Comparison of ENCODE assay signal across 2 cellular contexts in the genomic region with DNA sequence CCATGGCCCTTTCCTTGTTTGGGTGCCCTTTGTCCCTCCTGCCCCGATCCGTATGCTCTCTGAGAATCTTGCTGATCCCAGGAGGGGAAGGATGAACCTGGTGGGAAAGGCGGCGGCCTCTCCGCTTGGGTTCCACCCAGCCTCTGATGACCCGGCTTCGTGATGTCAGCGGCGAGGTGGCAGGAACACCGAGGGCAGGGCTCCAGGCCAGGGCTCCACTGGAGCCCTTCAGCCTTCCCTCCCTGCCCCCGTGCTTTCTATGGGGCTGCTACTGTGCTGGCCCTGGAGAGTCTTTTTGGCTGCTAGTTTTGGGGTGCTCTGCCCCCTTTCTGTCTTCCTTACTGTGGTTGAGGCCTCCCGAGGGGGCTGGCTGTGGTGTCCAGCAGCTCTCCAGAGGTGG.
A peak's percentile ranks its signal among the peaks of the same experiment; 100 is the strongest.
TF ChIP-seq lines count a peak whose summit lies in the region.

No MANE protein-coding gene starts in this region.

TF ChIP-seq in GM23338, 12 proteins besides CTCF, POLR2A, EP300 and RAD21:
- TF ChIP-seq STAT1 (IDR thresholded peaks at IDR 0.05; ENCODE audit: unreplicated experiment) (no peak), ZNF331 (CRISPR knock-in tag; IDR thresholded peaks at IDR 0.05; ENCODE audit: low read depth) (no peak), NANOG (IDR thresholded peaks at IDR 0.05; ENCODE audit: borderline replicate concordance) (no peak), POLR2AphosphoS5 (IDR thresholded peaks at IDR 0.05; ENCODE audit: low read depth) (no peak), JUNB (IDR thresholded peaks at IDR 0.05; ENCODE audit: unreplicated experiment) (no peak), CREB1 (CRISPR knock-in tag; IDR thresholded peaks at IDR 0.05; ENCODE audit: low read depth) (no peak)
- TF ChIP-seq, protein P1, sequence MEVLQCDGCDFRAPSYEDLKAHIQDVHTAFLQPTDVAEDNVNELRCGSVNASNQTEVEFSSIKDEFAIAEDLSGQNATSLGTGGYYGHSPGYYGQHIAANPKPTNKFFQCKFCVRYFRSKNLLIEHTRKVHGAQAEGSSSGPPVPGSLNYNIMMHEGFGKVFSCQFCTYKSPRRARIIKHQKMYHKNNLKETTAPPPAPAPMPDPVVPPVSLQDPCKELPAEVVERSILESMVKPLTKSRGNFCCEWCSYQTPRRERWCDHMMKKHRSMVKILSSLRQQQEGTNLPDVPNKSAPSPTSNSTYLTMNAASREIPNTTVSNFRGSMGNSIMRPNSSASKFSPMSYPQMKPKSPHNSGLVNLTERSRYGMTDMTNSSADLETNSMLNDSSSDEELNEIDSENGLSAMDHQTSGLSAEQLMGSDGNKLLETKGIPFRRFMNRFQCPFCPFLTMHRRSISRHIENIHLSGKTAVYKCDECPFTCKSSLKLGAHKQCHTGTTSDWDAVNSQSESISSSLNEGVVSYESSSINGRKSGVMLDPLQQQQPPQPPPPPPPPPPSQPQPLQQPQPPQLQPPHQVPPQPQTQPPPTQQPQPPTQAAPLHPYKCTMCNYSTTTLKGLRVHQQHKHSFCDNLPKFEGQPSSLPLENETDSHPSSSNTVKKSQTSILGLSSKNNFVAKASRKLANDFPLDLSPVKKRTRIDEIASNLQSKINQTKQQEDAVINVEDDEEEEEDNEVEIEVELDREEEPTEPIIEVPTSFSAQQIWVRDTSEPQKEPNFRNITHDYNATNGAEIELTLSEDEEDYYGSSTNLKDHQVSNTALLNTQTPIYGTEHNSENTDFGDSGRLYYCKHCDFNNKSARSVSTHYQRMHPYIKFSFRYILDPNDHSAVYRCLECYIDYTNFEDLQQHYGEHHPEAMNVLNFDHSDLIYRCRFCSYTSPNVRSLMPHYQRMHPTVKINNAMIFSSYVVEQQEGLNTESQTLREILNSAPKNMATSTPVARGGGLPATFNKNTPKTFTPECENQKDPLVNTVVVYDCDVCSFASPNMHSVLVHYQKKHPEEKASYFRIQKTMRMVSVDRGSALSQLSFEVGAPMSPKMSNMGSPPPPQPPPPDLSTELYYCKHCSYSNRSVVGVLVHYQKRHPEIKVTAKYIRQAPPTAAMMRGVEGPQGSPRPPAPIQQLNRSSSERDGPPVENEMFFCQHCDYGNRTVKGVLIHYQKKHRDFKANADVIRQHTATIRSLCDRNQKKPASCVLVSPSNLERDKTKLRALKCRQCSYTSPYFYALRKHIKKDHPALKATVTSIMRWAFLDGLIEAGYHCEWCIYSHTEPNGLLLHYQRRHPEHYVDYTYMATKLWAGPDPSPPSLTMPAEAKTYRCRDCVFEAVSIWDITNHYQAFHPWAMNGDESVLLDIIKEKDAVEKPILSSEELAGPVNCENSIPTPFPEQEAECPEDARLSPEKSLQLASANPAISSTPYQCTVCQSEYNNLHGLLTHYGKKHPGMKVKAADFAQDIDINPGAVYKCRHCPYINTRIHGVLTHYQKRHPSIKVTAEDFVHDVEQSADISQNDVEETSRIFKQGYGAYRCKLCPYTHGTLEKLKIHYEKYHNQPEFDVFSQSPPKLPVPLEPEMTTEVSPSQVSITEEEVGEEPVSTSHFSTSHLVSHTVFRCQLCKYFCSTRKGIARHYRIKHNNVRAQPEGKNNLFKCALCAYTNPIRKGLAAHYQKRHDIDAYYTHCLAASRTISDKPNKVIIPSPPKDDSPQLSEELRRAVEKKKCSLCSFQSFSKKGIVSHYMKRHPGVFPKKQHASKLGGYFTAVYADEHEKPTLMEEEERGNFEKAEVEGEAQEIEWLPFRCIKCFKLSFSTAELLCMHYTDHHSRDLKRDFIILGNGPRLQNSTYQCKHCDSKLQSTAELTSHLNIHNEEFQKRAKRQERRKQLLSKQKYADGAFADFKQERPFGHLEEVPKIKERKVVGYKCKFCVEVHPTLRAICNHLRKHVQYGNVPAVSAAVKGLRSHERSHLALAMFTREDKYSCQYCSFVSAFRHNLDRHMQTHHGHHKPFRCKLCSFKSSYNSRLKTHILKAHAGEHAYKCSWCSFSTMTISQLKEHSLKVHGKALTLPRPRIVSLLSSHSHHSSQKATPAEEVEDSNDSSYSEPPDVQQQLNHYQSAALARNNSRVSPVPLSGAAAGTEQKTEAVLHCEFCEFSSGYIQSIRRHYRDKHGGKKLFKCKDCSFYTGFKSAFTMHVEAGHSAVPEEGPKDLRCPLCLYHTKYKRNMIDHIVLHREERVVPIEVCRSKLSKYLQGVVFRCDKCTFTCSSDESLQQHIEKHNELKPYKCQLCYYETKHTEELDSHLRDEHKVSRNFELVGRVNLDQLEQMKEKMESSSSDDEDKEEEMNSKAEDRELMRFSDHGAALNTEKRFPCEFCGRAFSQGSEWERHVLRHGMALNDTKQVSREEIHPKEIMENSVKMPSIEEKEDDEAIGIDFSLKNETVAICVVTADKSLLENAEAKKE (CRISPR knock-in tag; IDR thresholded peaks at IDR 0.05) = no peak
- TF ChIP-seq, protein P2, sequence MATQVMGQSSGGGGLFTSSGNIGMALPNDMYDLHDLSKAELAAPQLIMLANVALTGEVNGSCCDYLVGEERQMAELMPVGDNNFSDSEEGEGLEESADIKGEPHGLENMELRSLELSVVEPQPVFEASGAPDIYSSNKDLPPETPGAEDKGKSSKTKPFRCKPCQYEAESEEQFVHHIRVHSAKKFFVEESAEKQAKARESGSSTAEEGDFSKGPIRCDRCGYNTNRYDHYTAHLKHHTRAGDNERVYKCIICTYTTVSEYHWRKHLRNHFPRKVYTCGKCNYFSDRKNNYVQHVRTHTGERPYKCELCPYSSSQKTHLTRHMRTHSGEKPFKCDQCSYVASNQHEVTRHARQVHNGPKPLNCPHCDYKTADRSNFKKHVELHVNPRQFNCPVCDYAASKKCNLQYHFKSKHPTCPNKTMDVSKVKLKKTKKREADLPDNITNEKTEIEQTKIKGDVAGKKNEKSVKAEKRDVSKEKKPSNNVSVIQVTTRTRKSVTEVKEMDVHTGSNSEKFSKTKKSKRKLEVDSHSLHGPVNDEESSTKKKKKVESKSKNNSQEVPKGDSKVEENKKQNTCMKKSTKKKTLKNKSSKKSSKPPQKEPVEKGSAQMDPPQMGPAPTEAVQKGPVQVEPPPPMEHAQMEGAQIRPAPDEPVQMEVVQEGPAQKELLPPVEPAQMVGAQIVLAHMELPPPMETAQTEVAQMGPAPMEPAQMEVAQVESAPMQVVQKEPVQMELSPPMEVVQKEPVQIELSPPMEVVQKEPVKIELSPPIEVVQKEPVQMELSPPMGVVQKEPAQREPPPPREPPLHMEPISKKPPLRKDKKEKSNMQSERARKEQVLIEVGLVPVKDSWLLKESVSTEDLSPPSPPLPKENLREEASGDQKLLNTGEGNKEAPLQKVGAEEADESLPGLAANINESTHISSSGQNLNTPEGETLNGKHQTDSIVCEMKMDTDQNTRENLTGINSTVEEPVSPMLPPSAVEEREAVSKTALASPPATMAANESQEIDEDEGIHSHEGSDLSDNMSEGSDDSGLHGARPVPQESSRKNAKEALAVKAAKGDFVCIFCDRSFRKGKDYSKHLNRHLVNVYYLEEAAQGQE (IDR thresholded peaks at IDR 0.05; ENCODE audit: unreplicated experiment) = no peak

TF ChIP-seq in K562, 482 proteins besides CTCF, POLR2A, EP300 and RAD21:
- TF ChIP-seq CC2D1A (IDR thresholded peaks at IDR 0.05) (no peak), RBFOX2 (IDR thresholded peaks at IDR 0.05; ENCODE audit: low read depth, low read length) (peak; percentile 60), MEF2D (tag; conservative IDR thresholded peaks at IDR 0.05; ENCODE audit: low read depth) (no peak), POLR2G (IDR thresholded peaks at IDR 0.05; ENCODE audit: low read depth, low read length) (peak; percentile 60), BRCA1 (IDR thresholded peaks at IDR 0.05) (no peak), BRCA1 (CRISPR knock-in tag; IDR thresholded peaks at IDR 0.05) (no peak), NCOR1 (IDR thresholded peaks at IDR 0.05) (no peak)
- TF ChIP-seq, protein P3, sequence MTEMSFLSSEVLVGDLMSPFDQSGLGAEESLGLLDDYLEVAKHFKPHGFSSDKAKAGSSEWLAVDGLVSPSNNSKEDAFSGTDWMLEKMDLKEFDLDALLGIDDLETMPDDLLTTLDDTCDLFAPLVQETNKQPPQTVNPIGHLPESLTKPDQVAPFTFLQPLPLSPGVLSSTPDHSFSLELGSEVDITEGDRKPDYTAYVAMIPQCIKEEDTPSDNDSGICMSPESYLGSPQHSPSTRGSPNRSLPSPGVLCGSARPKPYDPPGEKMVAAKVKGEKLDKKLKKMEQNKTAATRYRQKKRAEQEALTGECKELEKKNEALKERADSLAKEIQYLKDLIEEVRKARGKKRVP (CRISPR knock-in tag; IDR thresholded peaks at IDR 0.05) = no peak
- TF ChIP-seq, protein P2 (CRISPR knock-in tag; IDR thresholded peaks at IDR 0.05; ENCODE audit: low read depth) = no peak
- TF ChIP-seq, protein P4, sequence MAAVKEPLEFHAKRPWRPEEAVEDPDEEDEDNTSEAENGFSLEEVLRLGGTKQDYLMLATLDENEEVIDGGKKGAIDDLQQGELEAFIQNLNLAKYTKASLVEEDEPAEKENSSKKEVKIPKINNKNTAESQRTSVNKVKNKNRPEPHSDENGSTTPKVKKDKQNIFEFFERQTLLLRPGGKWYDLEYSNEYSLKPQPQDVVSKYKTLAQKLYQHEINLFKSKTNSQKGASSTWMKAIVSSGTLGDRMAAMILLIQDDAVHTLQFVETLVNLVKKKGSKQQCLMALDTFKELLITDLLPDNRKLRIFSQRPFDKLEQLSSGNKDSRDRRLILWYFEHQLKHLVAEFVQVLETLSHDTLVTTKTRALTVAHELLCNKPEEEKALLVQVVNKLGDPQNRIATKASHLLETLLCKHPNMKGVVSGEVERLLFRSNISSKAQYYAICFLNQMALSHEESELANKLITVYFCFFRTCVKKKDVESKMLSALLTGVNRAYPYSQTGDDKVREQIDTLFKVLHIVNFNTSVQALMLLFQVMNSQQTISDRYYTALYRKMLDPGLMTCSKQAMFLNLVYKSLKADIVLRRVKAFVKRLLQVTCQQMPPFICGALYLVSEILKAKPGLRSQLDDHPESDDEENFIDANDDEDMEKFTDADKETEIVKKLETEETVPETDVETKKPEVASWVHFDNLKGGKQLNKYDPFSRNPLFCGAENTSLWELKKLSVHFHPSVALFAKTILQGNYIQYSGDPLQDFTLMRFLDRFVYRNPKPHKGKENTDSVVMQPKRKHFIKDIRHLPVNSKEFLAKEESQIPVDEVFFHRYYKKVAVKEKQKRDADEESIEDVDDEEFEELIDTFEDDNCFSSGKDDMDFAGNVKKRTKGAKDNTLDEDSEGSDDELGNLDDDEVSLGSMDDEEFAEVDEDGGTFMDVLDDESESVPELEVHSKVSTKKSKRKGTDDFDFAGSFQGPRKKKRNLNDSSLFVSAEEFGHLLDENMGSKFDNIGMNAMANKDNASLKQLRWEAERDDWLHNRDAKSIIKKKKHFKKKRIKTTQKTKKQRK (IDR thresholded peaks at IDR 0.05; ENCODE audit: borderline replicate concordance, low read depth, low read length) = no peak
- TF ChIP-seq, protein P5, sequence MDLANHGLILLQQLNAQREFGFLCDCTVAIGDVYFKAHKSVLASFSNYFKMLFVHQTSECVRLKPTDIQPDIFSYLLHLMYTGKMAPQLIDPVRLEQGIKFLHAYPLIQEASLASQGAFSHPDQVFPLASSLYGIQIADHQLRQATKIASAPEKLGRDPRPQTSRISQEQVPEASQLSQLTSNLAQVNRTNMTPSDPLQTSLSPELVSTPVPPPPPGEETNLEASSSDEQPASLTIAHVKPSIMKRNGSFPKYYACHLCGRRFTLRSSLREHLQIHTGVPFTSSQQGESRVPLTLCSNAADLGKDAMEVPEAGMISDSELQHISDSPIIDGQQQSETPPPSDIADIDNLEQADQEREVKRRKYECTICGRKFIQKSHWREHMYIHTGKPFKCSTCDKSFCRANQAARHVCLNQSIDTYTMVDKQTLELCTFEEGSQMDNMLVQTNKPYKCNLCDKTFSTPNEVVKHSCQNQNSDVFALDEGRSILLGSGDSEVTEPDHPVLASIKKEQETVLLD (IDR thresholded peaks at IDR 0.05) = no peak
